9 cellular contexts compared by ENCODE assay signal in genomic region chr11:118841469-118842222, GRCh38. TPM values are rescaled to one million over a fixed set of nuclear protein-coding genes. Genes with fewer than 3 reads are reported as not detected.
A peak's percentile ranks its signal among the peaks of the same experiment; 100 is the strongest.
DNase-seq lines count a peak whose midpoint lies in the region; ATAC-seq lines count a peak whose summit lies in the region.
"Had no signal": no experiment of that assay in that cellular context is flagged by ENCODE, and none has a peak within 500 bp of the region (broad histone marks: within the 10 kb centered on the region; RNA-seq: fewer than 3 reads in every experiment).

No MANE protein-coding gene starts in this region.

- in situ Hi-C loops in ACHN (cut with HindIII; ENCODE audit: low pct_ligation_motif_present, low pct_unique_long_range_greater_than_20kb, low sequenced_read_pairs), result no loop called here

- no peaks in the 10 kb centered on the region for H3K9me3 Mint-ChIP-seq in activated naive CD4-positive, alpha-beta T cell treated with anti-CD3 and anti-CD28 coated beads for 36 hours

- intact Hi-C loops in activated naive CD4-positive, alpha-beta T cell treated with anti-CD3 and anti-CD28 coated beads for 36 hours (cut with micrococcal nuclease), result loop anchor here (1.0 to 2.0 kb wide), 6 partner anchors 20 to 71 kb away; partner anchors contain the start of gene CXCR5

- H3K4me3 Mint-ChIP-seq in activated naive CD4-positive, alpha-beta T cell treated with anti-CD3 and anti-CD28 coated beads for 36 hours, result peak overlapping the region; percentile 41

- peak overlapping the region; percentile 92 for H3K27ac Mint-ChIP-seq in activated naive CD4-positive, alpha-beta T cell treated with anti-CD3 and anti-CD28 coated beads for 36 hours

- no peaks in the 10 kb centered on the region for H3K27me3 Mint-ChIP-seq in activated naive CD4-positive, alpha-beta T cell treated with anti-CD3 and anti-CD28 coated beads for 36 hours (ENCODE audit: low read depth)

- H3K4me1 Mint-ChIP-seq in activated naive CD4-positive, alpha-beta T cell treated with anti-CD3 and anti-CD28 coated beads for 36 hours (ENCODE audit: low read depth), result peaks cover 48% of the 10 kb centered on the region

- CTCF ChIA-PET in activated naive CD4-positive, alpha-beta T cell treated with anti-CD3 and anti-CD28 coated beads for 36 hours (lab: Charles Lee), result interaction anchor here (0.5 kb wide), 1 partner anchor 20 kb away, joined by 3 read pairs; no protein-coding TSS in a partner anchor

- no peak for ATAC-seq in GM19463 (IDR thresholded peaks at IDR 0.05; ENCODE audit: unreplicated experiment)

- DNase-seq in GM19238 (ENCODE audit: insufficient read length, low spot score) (peak; percentile 28), MV-4-11 (lab: John Stamatoyannopoulos, UW) (peak; percentile 45), ACHN (no peak), NCI-H345 (lab: John Stamatoyannopoulos, UW) (no peak), NCI-H1105 (lab: John Stamatoyannopoulos, UW) (no peak)
- peak; percentile 89 for DNase-seq in activated naive CD4-positive, alpha-beta T cell treated with anti-CD3 and anti-CD28 coated beads for 36 hours
- DNase-seq in stimulated activated CD8-positive, alpha-beta memory T cell treated with anti-CD3 and anti-CD28 coated beads, Interleukin-12 subunit alpha, Interleukin-12 subunit beta, amount 100 ng/mL, for 1 hour (ENCODE audit: low read depth), result peak; percentile 2

- H3K36me3 Mint-ChIP-seq in activated naive CD4-positive, alpha-beta T cell treated with anti-CD3 and anti-CD28 coated beads for 36 hours (ENCODE audit: low read depth), result no peaks in the 10 kb centered on the region

RNA-seq across cellular contexts. Expression of gene CXCR5, which starts 42.0 kb away (rescaled TPM):
- total RNA-seq in activated naive CD4-positive, alpha-beta T cell treated with anti-CD3 and anti-CD28 coated beads for 36 hours, result 10 to 100 TPM; 25.6 to 26.1 TPM
- total RNA-seq: LHCN-M2 had no signal

RNA-seq across cellular contexts. Expression of gene DDX6, which starts 50.7 kb away (rescaled TPM):
- 100 to 1,000 TPM; 274 to 279 TPM for total RNA-seq in activated naive CD4-positive, alpha-beta T cell treated with anti-CD3 and anti-CD28 coated beads for 36 hours

Comparison
In these comparisons a context has a peak if more than half of its experiments do, and no peak if none do; other contexts are left out.
1. DNase-seq: peak in GM19238 (single experiment), MV-4-11 (single experiment), activated naive CD4-positive, alpha-beta T cell treated with anti-CD3 and anti-CD28 coated beads for 36 hours (single experiment) and stimulated activated CD8-positive, alpha-beta memory T cell treated with anti-CD3 and anti-CD28 coated beads, Interleukin-12 subunit alpha, Interleukin-12 subunit beta, amount 100 ng/mL, for 1 hour (single experiment); none in ACHN (single experiment), NCI-H345 (single experiment) and NCI-H1105 (single experiment).